Comparison of ENCODE assay signal across 11 cellular contexts in the genomic region with DNA sequence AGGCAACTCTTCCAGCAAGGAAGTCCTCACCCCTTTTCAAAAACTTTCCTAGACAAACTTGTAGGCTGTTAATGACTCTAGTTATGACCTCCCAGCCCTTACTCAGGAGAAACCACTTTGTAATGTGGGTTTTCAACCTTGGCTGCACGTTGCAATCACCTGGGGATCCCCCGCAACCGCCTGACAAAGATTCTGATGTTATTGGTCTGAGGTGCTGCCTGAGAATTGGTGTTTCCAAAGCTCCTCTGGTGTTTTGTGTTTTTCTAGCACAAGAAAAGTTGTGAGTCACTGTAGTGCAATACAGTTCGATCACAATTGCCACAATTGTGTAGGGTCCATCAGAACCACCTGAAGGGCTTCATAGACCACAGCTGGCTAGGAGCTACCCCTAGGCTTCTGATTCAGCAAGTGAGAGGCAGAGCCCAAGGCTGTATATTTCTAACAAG.
DNase-seq lines count a peak whose midpoint lies in the region; ATAC-seq and TF ChIP-seq lines count a peak whose summit lies in the region.
"Had no signal": no experiment of that assay in that cellular context is flagged by ENCODE, and none has a peak within 500 bp of the region (broad histone marks: within the 10 kb centered on the region; RNA-seq: fewer than 3 reads in every experiment).

No MANE protein-coding gene starts in this region.

- H3K36me3 ChIP-seq in endodermal cell (ENCODE audit: control insufficient read depth, insufficient read depth, low read length) (no peaks in the 10 kb centered on the region), smooth muscle cell (ENCODE audit: low read depth) (no peaks in the 10 kb centered on the region)

- H3F3A ChIP-seq in smooth muscle cell (ENCODE audit: low read depth), result no peaks in the 10 kb centered on the region

- H3K4me3 ChIP-seq in endodermal cell (ENCODE audit: low read length) (no peak overlapping the region), smooth muscle cell (no peak overlapping the region)

- H3K9ac ChIP-seq in endodermal cell (ENCODE audit: extremely low read depth, low read length, poor library complexity, severe bottlenecking) (no peak overlapping the region), smooth muscle cell (ENCODE audit: low read depth) (no peak overlapping the region)

- H3K27me3 ChIP-seq in endodermal cell (ENCODE audit: control insufficient read depth, insufficient read depth, low read length, poor library complexity, severe bottlenecking), result no peaks in the 10 kb centered on the region
- no peaks in the 10 kb centered on the region for H3K27me3 ChIP-seq in smooth muscle cell (ENCODE audit: low read depth)

- H3K4me1 ChIP-seq in endodermal cell (ENCODE audit: control insufficient read depth, insufficient read depth, low read length), result no peaks in the 10 kb centered on the region
- no peaks in the 10 kb centered on the region for H3K4me1 ChIP-seq in smooth muscle cell (ENCODE audit: low read depth)

- peak overlapping the region; percentile 52 for H3K27ac Mint-ChIP-seq in activated T-cell treated with anti-CD3 and anti-CD28 coated beads, Interleukin-2, amount 50 U/mL, for 72 hours
- H3K27ac Mint-ChIP-seq in endodermal cell, result no peak overlapping the region

- H3K4me1 Mint-ChIP-seq in activated T-cell treated with anti-CD3 and anti-CD28 coated beads, Interleukin-2, amount 50 U/mL, for 72 hours (ENCODE audit: low read depth), result peaks cover 65% of the 10 kb centered on the region
- no peaks in the 10 kb centered on the region for H3K4me1 Mint-ChIP-seq in endodermal cell

- TF ChIP-seq CTCF in endodermal cell (conservative IDR thresholded peaks at IDR 0.05) (no peak), smooth muscle cell (IDR thresholded peaks at IDR 0.05; ENCODE audit: borderline replicate concordance, insufficient read depth, poor library complexity, severe bottlenecking) (no peak)

- 84 to 87% methylated on average over 4 of the region's 4 CpGs for WGBS in endodermal cell (ENCODE audit: insufficient coverage in 1 of 2, insufficient read length in 1 of 2), 2 experiments
- 71% methylated on average over 4 of the region's 4 CpGs for WGBS in smooth muscle cell (ENCODE audit: low lambda C conversion rate)

- no peaks in the 10 kb centered on the region for H3K79me2 ChIP-seq in smooth muscle cell (ENCODE audit: low read depth)

- no peaks in the 10 kb centered on the region for H4K20me1 ChIP-seq in smooth muscle cell (ENCODE audit: low read depth)

- peaks cover 2 to 6% of the 10 kb centered on the region in 2 donors for H3K9me3 Mint-ChIP-seq in activated T-cell treated with anti-CD3 and anti-CD28 coated beads, Interleukin-2, amount 50 U/mL, for 72 hours
- H3K9me3 Mint-ChIP-seq in endodermal cell, result no peaks in the 10 kb centered on the region

- no peaks in the 10 kb centered on the region for H3K27me3 Mint-ChIP-seq in activated T-cell treated with anti-CD3 and anti-CD28 coated beads, Interleukin-2, amount 50 U/mL, for 72 hours (ENCODE audit: low read depth)
- H3K27me3 Mint-ChIP-seq in endodermal cell (ENCODE audit: insufficient read depth), result peaks cover 5% of the 10 kb centered on the region

- H3K9me3 ChIP-seq in endodermal cell (ENCODE audit: control insufficient read depth, low read length) (no peaks in the 10 kb centered on the region), smooth muscle cell (replicated peaks; ENCODE audit: low read depth) (no peaks in the 10 kb centered on the region)

- H3K4me2 ChIP-seq in smooth muscle cell, result no peak overlapping the region

- H2AFZ ChIP-seq in smooth muscle cell (ENCODE audit: low read depth), result no peak overlapping the region

- no peak overlapping the region for H3K27ac ChIP-seq in endodermal cell (ENCODE audit: low read depth, low read length)
- H3K27ac ChIP-seq in smooth muscle cell (ENCODE audit: low read depth), result no peak overlapping the region
- H3K27ac ChIP-seq: HL-60 had no signal

- peak; percentile 70 for ATAC-seq in GM18498 (IDR thresholded peaks at IDR 0.05; ENCODE audit: unreplicated experiment)
- ATAC-seq in GM19043 (IDR thresholded peaks at IDR 0.05; ENCODE audit: low read depth, unreplicated experiment), result peak; percentile 56
- peak; percentile 64 for ATAC-seq in HG02973 (IDR thresholded peaks at IDR 0.05; ENCODE audit: unreplicated experiment)
- peak; percentile 74 to 83 for ATAC-seq in activated T-cell treated with anti-CD3 and anti-CD28 coated beads, Interleukin-2, amount 50 U/mL, for 72 hours (replicated peaks in 1 of 2)

- H3K4me3 Mint-ChIP-seq in activated T-cell treated with anti-CD3 and anti-CD28 coated beads, Interleukin-2, amount 50 U/mL, for 72 hours, result peak overlapping the region; percentile 49 to 50
- H3K4me3 Mint-ChIP-seq in endodermal cell, result no peak overlapping the region

- H3K36me3 Mint-ChIP-seq in activated T-cell treated with anti-CD3 and anti-CD28 coated beads, Interleukin-2, amount 50 U/mL, for 72 hours (ENCODE audit: insufficient read depth in 2 of 2), result peaks cover 12% of the 10 kb centered on the region in 2 donors
- H3K36me3 Mint-ChIP-seq in endodermal cell (ENCODE audit: low read depth), result no peaks in the 10 kb centered on the region

- DNase-seq in activated T-cell treated with anti-CD3 and anti-CD28 coated beads, Interleukin-2, amount 50 U/mL, for 72 hours, result peak; percentile 75 to 81
- DNase-seq in NCI-H82 treated with DMSO at 0.1 percent for 48 hours (lab: John Stamatoyannopoulos, UW; ENCODE audit: unreplicated experiment) (no peak), endodermal cell (no peak), COLO668 (lab: John Stamatoyannopoulos, UW; ENCODE audit: unreplicated experiment) (no peak), smooth muscle cell (lab: John Stamatoyannopoulos, UW; ENCODE audit: unreplicated experiment) (no peak)
- DNase-seq: erythroblast, kidney glomerular epithelial cell had no signal

Comparison
In these comparisons a context has a peak if more than half of its experiments do, and no peak if none do; other contexts are left out.
1. DNase-seq: peak in activated T-cell treated with anti-CD3 and anti-CD28 coated beads, Interleukin-2, amount 50 U/mL, for 72 hours (2 of 2); none in NCI-H82 treated with DMSO at 0.1 percent for 48 hours (single experiment), endodermal cell (single experiment), COLO668 (single experiment) and smooth muscle cell (single experiment).
2. Peak in every context shown above with its lines, with median percentiles within 50 percentile points of each other: ATAC-seq.